In genomic region chr11:62556872-62557631, GRCh38 we compare ENCODE assay signal across 8 cellular contexts. TPM values are rescaled to one million over a fixed set of nuclear protein-coding genes. Genes with fewer than 3 reads are reported as not detected.
DNase-seq lines count a peak whose midpoint lies in the region; ATAC-seq, FAIRE-seq and TF ChIP-seq lines count a peak whose summit lies in the region.

No MANE protein-coding gene starts in this region.

- no peak overlapping the region for H3K23ac ChIP-seq in trophoblast cell (ENCODE audit: low read length)

- TF ChIP-seq CTCF in PC-9 (conservative IDR thresholded peaks at IDR 0.05), result no peak

- WGBS in trophoblast cell (ENCODE audit: extremely low coverage, insufficient coverage, insufficient read length), result no CpG with 5 or more reads among the region's 3 CpGs

- FAIRE-seq in H54 (lab: Jason Lieb, UNC), result no peak

- POLR2A ChIA-PET in PC-9 (lab: Charles Lee; ENCODE audit: unreplicated experiment), result interaction anchor here (0.6 to 1.3 kb wide), 6 partner anchors 10 to 146 kb away, joined by 3 to 10 read pairs (median 4); partner anchors contain the start of gene AHNAK

- peak; percentile 23 for ATAC-seq in GM21825 (IDR thresholded peaks at IDR 0.05; ENCODE audit: unreplicated experiment)
- ATAC-seq in HG03045 (IDR thresholded peaks at IDR 0.05; ENCODE audit: unreplicated experiment), result no peak

- H4K12ac ChIP-seq in trophoblast cell (ENCODE audit: low read depth, low read length), result no peak overlapping the region

- no peak overlapping the region for H3K4me3 ChIP-seq in PC-9
- H3K4me3 ChIP-seq in duodenal mucosa (ENCODE audit: low read depth in 1 of 2, low read length in 2 of 2), result peak overlapping the region; percentile 27 to 48
- H3K4me3 ChIP-seq in trophoblast cell (ENCODE audit: low read depth, low read length), result no peak overlapping the region

- H2BK12ac ChIP-seq in trophoblast cell (ENCODE audit: low read length), result peak overlapping the region; percentile 8

- no TSS peak for BruUV-seq in PC-9 (replicated peaks; lab: Mats Ljungman, UMichigan)

- no peaks in the 10 kb centered on the region for H3K9me2 ChIP-seq in PC-9 (ENCODE audit: insufficient read depth)

- no peak overlapping the region for H3K14ac ChIP-seq in trophoblast cell (ENCODE audit: low read length)

- H3K27me3 ChIP-seq in PC-9 (ENCODE audit: insufficient read depth, low read depth) (no peaks in the 10 kb centered on the region), duodenal mucosa (ENCODE audit: control insufficient read depth in 1 of 2, insufficient read depth in 2 of 2, low read length in 2 of 2) (no peaks in the 10 kb centered on the region), trophoblast cell (ENCODE audit: insufficient read depth, low read length) (no peaks in the 10 kb centered on the region)

- TF ChIP-seq POLR2A in H54 (IDR thresholded peaks at IDR 0.05; ENCODE audit: low read depth, low read length), result no peak

- DNase-seq in DMS 273 treated with DMSO at 0.1 percent for 48 hours (lab: John Stamatoyannopoulos, UW), result peak; percentile 9
- DNase-seq in PC-9, result peak in 1 of 2 experiments; percentile 60
- no peak for DNase-seq in trophoblast cell
- no peak for DNase-seq in NCI-H748 treated with DMSO at 0.1 percent for 48 hours (lab: John Stamatoyannopoulos, UW)
- no peak for DNase-seq in H54 (ENCODE audit: insufficient read length, low spot score)

- H3K79me2 ChIP-seq in PC-9 (ENCODE audit: low read depth), result peaks cover 35% of the 10 kb centered on the region
- peaks cover 2% of the 10 kb centered on the region for H3K79me2 ChIP-seq in trophoblast cell (ENCODE audit: control insufficient read depth, insufficient read depth, low read length, poor library complexity)

- H3K79me1 ChIP-seq in trophoblast cell (ENCODE audit: low read length), result peaks cover 24% of the 10 kb centered on the region

- no peak overlapping the region for H2AK5ac ChIP-seq in trophoblast cell (ENCODE audit: low read length)

- H3K36me3 ChIP-seq in PC-9 (ENCODE audit: low read depth) (peaks cover 24% of the 10 kb centered on the region), duodenal mucosa (ENCODE audit: control insufficient read depth in 1 of 2, insufficient read depth in 2 of 2, low read length in 2 of 2) (peaks cover 12 to 23% of the 10 kb centered on the region in 2 donors), trophoblast cell (ENCODE audit: control insufficient read depth in 1 of 2, insufficient read depth in 2 of 2, low read length in 2 of 2) (peaks cover 19 to 27% of the 10 kb centered on the region in 2 experiments)

- peak overlapping the region; percentile 44 to 49 for H3K9ac ChIP-seq in duodenal mucosa (ENCODE audit: low read depth in 1 of 2, low read length in 2 of 2)
- H3K9ac ChIP-seq in trophoblast cell (ENCODE audit: low read length), result no peak overlapping the region

- no peaks in the 10 kb centered on the region for H3K9me3 ChIP-seq in PC-9 (ENCODE audit: insufficient read depth, low read depth)
- H3K9me3 ChIP-seq in duodenal mucosa (ENCODE audit: control insufficient read depth in 1 of 2, low read length in 2 of 2), result no peaks in the 10 kb centered on the region
- H3K9me3 ChIP-seq in trophoblast cell (ENCODE audit: insufficient read depth, low read depth, low read length), result no peaks in the 10 kb centered on the region

- intact Hi-C loops in PC-9 (cut with micrococcal nuclease; ENCODE audit: unreplicated experiment), result loop anchor here (1.0 kb wide), 1 partner anchor 49 kb away; no protein-coding TSS in a partner anchor

- peak overlapping the region; percentile 95 for H3K4me2 ChIP-seq in PC-9
- no peak overlapping the region for H3K4me2 ChIP-seq in trophoblast cell (ENCODE audit: low read length)

- H4K91ac ChIP-seq in trophoblast cell (ENCODE audit: low read depth, low read length), result peak overlapping the region; percentile 0

- H3K4ac ChIP-seq in trophoblast cell (ENCODE audit: low read depth, low read length), result no peak overlapping the region

- H3K18ac ChIP-seq in trophoblast cell (ENCODE audit: low read length), result no peak overlapping the region

- peaks cover 96% of the 10 kb centered on the region for H3F3A ChIP-seq in PC-9 (ENCODE audit: insufficient read depth, low read depth)

- peaks cover 96% of the 10 kb centered on the region for H3K4me1 ChIP-seq in PC-9 (replicated peaks; ENCODE audit: insufficient read depth)
- H3K4me1 ChIP-seq in duodenal mucosa (ENCODE audit: control insufficient read depth in 1 of 2, insufficient read depth in 2 of 2, low read length in 2 of 2), result peaks cover 63 to 81% of the 10 kb centered on the region in 2 donors
- H3K4me1 ChIP-seq in trophoblast cell (ENCODE audit: control insufficient read depth in 1 of 2, insufficient read depth in 2 of 2, low read length in 2 of 2), result peaks cover 52 to 53% of the 10 kb centered on the region in 2 experiments

- H2AFZ ChIP-seq in PC-9, result no peak overlapping the region
- H2AFZ ChIP-seq in trophoblast cell (ENCODE audit: insufficient read depth, low read length, poor library complexity), result no peak overlapping the region

- H4K20me1 ChIP-seq in PC-9 (ENCODE audit: insufficient read depth), result peaks cover 35% of the 10 kb centered on the region

- CTCF ChIA-PET in PC-9 (lab: Charles Lee), result interaction anchor here (0.5 to 1.6 kb wide), 7 partner anchors 12 to 132 kb away, joined by 3 to 14 read pairs (median 6); no protein-coding TSS in a partner anchor

- H2BK5ac ChIP-seq in trophoblast cell (ENCODE audit: low read depth, low read length, poor library complexity), result peak overlapping the region; percentile 23

- no peak overlapping the region for H2BK120ac ChIP-seq in trophoblast cell (ENCODE audit: insufficient read depth, low read length, poor library complexity)

- H4K8ac ChIP-seq in trophoblast cell (ENCODE audit: low read depth, low read length), result no peak overlapping the region

- H3K27ac ChIP-seq in PC-9, result peak overlapping the region; percentile 92
- H3K27ac ChIP-seq in duodenal mucosa (ENCODE audit: low read depth, low read length), result peak overlapping the region; percentile 76
- H3K27ac ChIP-seq in trophoblast cell (ENCODE audit: low read depth, low read length), result peak overlapping the region; percentile 79

RNA-seq across cellular contexts. Expression of gene AHNAK, which starts 10.4 kb away (rescaled TPM):
- total RNA-seq in PC-9 (2021), result 632 and 734 TPM in 2 replicates
- polyA plus RNA-seq in trophoblast cell (2013), result 191 and 221 TPM in 2 replicates

RNA-seq across cellular contexts. Expression of gene EEF1G, which starts 16.6 kb away (rescaled TPM):
- total RNA-seq in PC-9 (2021), result 1,773 and 2,008 TPM in 2 replicates
- 1,102 and 1,140 TPM in 2 replicates for polyA plus RNA-seq in trophoblast cell (2013)

RNA-seq across cellular contexts. Expression of gene TUT1, which starts 34.3 kb away (rescaled TPM):
- total RNA-seq in PC-9 (2021), result 39.3 and 40.5 TPM in 2 replicates
- polyA plus RNA-seq in trophoblast cell (2013), result 11.3 and 11.8 TPM in 2 replicates

RNA-seq across cellular contexts. Expression of gene MTA2, which starts 44.6 kb away (rescaled TPM):
- total RNA-seq in PC-9 (2021), result 96.6 and 120 TPM in 2 replicates
- 70.5 and 71.0 TPM in 2 replicates for polyA plus RNA-seq in trophoblast cell (2013)

RNA-seq across cellular contexts. Expression of gene EML3, which starts 55.5 kb away (rescaled TPM):
- 83.2 and 84.2 TPM in 2 replicates for total RNA-seq in PC-9 (2021)
- polyA plus RNA-seq in trophoblast cell (2013), result 33.4 and 36.1 TPM in 2 replicates

Comparison
In these comparisons a context has a peak if more than half of its experiments do, and no peak if none do; other contexts are left out.
1. H3K4me3 ChIP-seq: peak in duodenal mucosa (2 of 2); none in PC-9 (single experiment) and trophoblast cell (single experiment).
2. Peak in every context shown above with its lines, with median percentiles within 50 percentile points of each other: H3K27ac ChIP-seq.